1 cellular context compared by ENCODE assay signal in genomic region chr11:118602331-118602730, GRCh38.
TF ChIP-seq lines count a peak whose summit lies in the region.

No MANE protein-coding gene starts in this region.

TF ChIP-seq in K562, 482 proteins besides CTCF, POLR2A, EP300 and RAD21:
- TF ChIP-seq FOXJ3 (CRISPR knock-in tag; IDR thresholded peaks at IDR 0.05) = no peak
- peak; percentile 59; the same call in 1 of the 2 replicates for TF ChIP-seq STAT5A (IDR thresholded peaks at IDR 0.05; ENCODE audit: borderline replicate concordance, low read length)
- no peak for TF ChIP-seq ETS2 (tag; IDR thresholded peaks at IDR 0.05; ENCODE audit: borderline replicate concordance, poor library complexity, severe bottlenecking)
- TF ChIP-seq ID3 (CRISPR knock-in tag; IDR thresholded peaks at IDR 0.05) = no peak
- TF ChIP-seq ID3 (tag; IDR thresholded peaks at IDR 0.05) = no peak
- 0 out of 2 replicates have a peak, but pooled peaks have one; percentile 9 for TF ChIP-seq SUPT5H (IDR thresholded peaks at IDR 0.05)
- peak; percentile 88 for TF ChIP-seq HMBOX1 (IDR thresholded peaks at IDR 0.05)
- TF ChIP-seq NRF1 (conservative IDR thresholded peaks at IDR 0.05 in 1 of 2, IDR thresholded peaks at IDR 0.05 in 1 of 2) = no peak
- no peak for TF ChIP-seq NFE2L1 (tag; IDR thresholded peaks at IDR 0.05; ENCODE audit: borderline replicate concordance, low read depth)
- peak; percentile 66 for TF ChIP-seq TCF3 (CRISPR knock-in tag; IDR thresholded peaks at IDR 0.05)
- TF ChIP-seq TEAD4 (IDR thresholded peaks at IDR 0.05; ENCODE audit: low read length) = peak; percentile 64; the same call in 1 of the 2 replicates
- no peak for TF ChIP-seq TEAD4 (CRISPR knock-in tag; IDR thresholded peaks at IDR 0.05; ENCODE audit: borderline replicate concordance)
- 0 out of 2 replicates have a peak, but pooled peaks have one; percentile 19 for TF ChIP-seq CBFA2T3 (IDR thresholded peaks at IDR 0.05)
- TF ChIP-seq TAF7 (tag; IDR thresholded peaks at IDR 0.05) = no peak
- peak; percentile 28; the same call in 1 of the 2 replicates for TF ChIP-seq GATA2 (CRISPR knock-in tag; IDR thresholded peaks at IDR 0.05)
- TF ChIP-seq ZBTB49 (CRISPR knock-in tag; IDR thresholded peaks at IDR 0.05; ENCODE audit: borderline replicate concordance) = no peak
- peak; percentile 33; the same call in 1 of the 2 replicates for TF ChIP-seq CXXC5 (CRISPR knock-in tag; IDR thresholded peaks at IDR 0.05)
- peak in 1 of 2 experiments; percentile 29; a peak in 1 of 4 replicates for TF ChIP-seq RCOR1 (IDR thresholded peaks at IDR 0.05; ENCODE audit: borderline replicate concordance in 1 of 2, low read depth in 2 of 2, low read length in 2 of 2)
- TF ChIP-seq ARID1B (IDR thresholded peaks at IDR 0.05) = peak; percentile 59; the same call in 1 of the 2 replicates
- TF ChIP-seq SRF (CRISPR knock-in tag; IDR thresholded peaks at IDR 0.05) = no peak
- no peak for TF ChIP-seq SRSF3 (IDR thresholded peaks at IDR 0.05; ENCODE audit: insufficient read depth, low read length)
- TF ChIP-seq NBN (IDR thresholded peaks at IDR 0.05; ENCODE audit: low read depth) = peak; percentile 69; the same call in 1 of the 2 replicates
- 0 out of 2 replicates have a peak, but pooled peaks have one; percentile 14 for TF ChIP-seq SOX6 (IDR thresholded peaks at IDR 0.05)
